In the genomic region with DNA sequence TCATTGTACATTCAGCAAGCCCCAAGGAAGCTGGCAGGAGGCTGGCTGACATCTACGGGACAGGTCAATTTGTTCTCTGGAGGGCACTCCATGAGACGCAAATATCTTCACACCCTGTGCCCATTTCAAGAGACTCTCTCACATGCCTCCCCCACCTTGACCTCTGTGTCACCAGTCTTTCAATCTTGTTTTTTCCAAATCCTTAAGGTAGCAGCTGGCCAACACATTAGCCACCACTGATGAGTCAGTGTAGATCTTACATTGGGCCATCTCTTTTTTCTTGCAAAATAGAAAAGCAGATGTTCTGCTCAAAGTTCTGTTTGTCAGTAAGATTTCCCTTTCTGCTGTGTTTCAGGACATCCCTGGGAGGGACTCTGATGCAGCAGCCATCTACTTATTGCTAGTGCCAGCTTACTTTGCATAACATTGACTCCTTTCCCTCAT, we compare ENCODE assay signal across 2 cellular contexts.
TF ChIP-seq lines count a peak whose summit lies in the region.

No MANE protein-coding gene starts in this region.

TF ChIP-seq in SK-N-SH, 30 proteins besides CTCF, POLR2A, EP300 and RAD21 (continued from another document):
- TF ChIP-seq MAX (IDR thresholded peaks at IDR 0.05; ENCODE audit: low read depth) = 0 out of 2 replicates have a peak, but pooled peaks have one; percentile 22
- 0 out of 2 replicates have a peak, but pooled peaks have one; percentile 40 for TF ChIP-seq RXRA (IDR thresholded peaks at IDR 0.05; ENCODE audit: borderline replicate concordance, low read depth)
- TF ChIP-seq JUND (IDR thresholded peaks at IDR 0.05) = peak; percentile 29; the same call in 1 of the 2 replicates
- TF ChIP-seq ZBTB33 (IDR thresholded peaks at IDR 0.05; ENCODE audit: borderline replicate concordance, low read depth) = no peak
- TF ChIP-seq TCF12 (IDR thresholded peaks at IDR 0.05) = peak; percentile 80

TF ChIP-seq in SK-N-SH treated with all-trans-retinoic acid at 6 μM for 48 hours, 23 proteins besides CTCF, POLR2A, EP300 and RAD21 (continued from another document):
- no peak for TF ChIP-seq TSHZ2 (CRISPR knock-in tag; IDR thresholded peaks at IDR 0.05)
- TF ChIP-seq ESRRG (CRISPR knock-in tag; IDR thresholded peaks at IDR 0.05) = no peak
- no peak for TF ChIP-seq GLIS3 (CRISPR knock-in tag; IDR thresholded peaks at IDR 0.05)
- TF ChIP-seq, protein P1, sequence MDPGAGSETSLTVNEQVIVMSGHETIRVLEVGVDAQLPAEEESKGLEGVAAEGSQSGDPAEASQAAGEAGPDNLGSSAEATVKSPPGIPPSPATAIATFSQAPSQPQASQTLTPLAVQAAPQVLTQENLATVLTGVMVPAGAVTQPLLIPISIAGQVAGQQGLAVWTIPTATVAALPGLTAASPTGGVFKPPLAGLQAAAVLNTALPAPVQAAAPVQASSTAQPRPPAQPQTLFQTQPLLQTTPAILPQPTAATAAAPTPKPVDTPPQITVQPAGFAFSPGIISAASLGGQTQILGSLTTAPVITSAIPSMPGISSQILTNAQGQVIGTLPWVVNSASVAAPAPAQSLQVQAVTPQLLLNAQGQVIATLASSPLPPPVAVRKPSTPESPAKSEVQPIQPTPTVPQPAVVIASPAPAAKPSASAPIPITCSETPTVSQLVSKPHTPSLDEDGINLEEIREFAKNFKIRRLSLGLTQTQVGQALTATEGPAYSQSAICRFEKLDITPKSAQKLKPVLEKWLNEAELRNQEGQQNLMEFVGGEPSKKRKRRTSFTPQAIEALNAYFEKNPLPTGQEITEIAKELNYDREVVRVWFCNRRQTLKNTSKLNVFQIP (CRISPR knock-in tag; IDR thresholded peaks at IDR 0.05; ENCODE audit: borderline replicate concordance, low read depth) = no peak
- no peak for TF ChIP-seq CSDC2 (CRISPR knock-in tag; IDR thresholded peaks at IDR 0.05)
- TF ChIP-seq RARB (CRISPR knock-in tag; IDR thresholded peaks at IDR 0.05) = no peak
- no peak for TF ChIP-seq BACH2 (CRISPR knock-in tag; IDR thresholded peaks at IDR 0.05; ENCODE audit: borderline replicate concordance)
- no peak for TF ChIP-seq ZFP30 (CRISPR knock-in tag; IDR thresholded peaks at IDR 0.05)
- no peak for TF ChIP-seq ZNF70 (CRISPR knock-in tag; IDR thresholded peaks at IDR 0.05)
- TF ChIP-seq, protein P2, sequence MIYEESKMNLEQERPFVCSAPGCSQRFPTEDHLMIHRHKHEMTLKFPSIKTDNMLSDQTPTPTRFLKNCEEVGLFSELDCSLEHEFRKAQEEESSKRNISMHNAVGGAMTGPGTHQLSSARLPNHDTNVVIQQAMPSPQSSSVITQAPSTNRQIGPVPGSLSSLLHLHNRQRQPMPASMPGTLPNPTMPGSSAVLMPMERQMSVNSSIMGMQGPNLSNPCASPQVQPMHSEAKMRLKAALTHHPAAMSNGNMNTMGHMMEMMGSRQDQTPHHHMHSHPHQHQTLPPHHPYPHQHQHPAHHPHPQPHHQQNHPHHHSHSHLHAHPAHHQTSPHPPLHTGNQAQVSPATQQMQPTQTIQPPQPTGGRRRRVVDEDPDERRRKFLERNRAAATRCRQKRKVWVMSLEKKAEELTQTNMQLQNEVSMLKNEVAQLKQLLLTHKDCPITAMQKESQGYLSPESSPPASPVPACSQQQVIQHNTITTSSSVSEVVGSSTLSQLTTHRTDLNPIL (CRISPR knock-in tag; IDR thresholded peaks at IDR 0.05; ENCODE audit: low read depth) = no peak
- TF ChIP-seq SNAI2 (CRISPR knock-in tag; IDR thresholded peaks at IDR 0.05) = no peak
- TF ChIP-seq TOX (CRISPR knock-in tag; IDR thresholded peaks at IDR 0.05; ENCODE audit: borderline replicate concordance) = no peak
- no peak for TF ChIP-seq CSRNP3 (CRISPR knock-in tag; IDR thresholded peaks at IDR 0.05)
TF ChIP-seq in SK-N-SH treated with all-trans-retinoic acid at 6 μM for 48 hours: peak in this region for 0.
